In the genomic region with DNA sequence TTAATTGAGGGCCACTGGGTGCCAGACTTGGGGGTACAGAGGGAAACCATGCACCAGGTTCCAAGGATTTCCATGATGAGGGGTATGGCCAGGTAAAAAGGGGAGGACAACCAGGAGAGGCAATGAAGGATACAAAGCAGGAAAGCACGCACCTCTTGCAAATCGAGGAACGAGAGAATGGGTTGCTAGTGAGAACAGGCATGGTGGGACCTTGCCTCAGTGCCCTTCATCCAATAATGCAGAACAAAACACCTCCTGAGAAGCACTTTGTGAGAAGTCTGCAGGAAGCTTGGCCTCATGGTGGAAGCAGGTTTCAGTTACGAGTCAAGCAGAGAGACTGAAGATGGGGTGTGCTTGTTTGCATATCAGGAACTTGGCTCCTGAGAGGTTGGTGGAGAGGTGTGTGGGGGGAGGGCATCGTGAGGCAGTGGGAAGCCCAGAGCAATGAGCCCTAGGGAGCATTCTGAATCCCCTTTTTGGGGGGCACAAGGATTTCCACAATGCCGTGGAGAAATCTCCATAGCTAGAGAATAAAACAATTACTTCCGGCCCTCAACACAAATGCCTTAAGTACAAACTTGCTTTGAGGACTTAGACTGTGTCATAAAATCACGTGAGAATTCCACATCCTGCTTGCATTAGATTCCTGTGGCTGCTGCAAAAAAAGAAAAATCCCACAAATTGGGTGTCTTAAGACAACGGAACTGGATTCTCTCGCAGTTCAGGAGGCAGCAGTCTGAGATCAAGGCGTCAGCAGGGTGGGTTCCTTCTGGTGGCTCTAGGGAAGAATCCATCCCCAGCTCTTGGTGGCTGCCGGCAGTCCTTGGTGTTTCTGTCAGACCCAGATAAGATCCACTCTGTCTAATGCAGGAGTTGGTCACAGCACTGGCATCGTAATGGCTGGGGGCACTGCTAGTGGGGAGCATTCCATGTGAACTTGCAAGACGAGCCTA, we compare ENCODE assay signal across 7 cellular contexts. TPM values are rescaled to one million over a fixed set of nuclear protein-coding genes. Genes with fewer than 3 reads are reported as not detected.
DNase-seq lines count a peak whose midpoint lies in the region; ATAC-seq, FAIRE-seq and TF ChIP-seq lines count a peak whose summit lies in the region.

No MANE protein-coding gene starts in this region.

- no peaks in the 10 kb centered on the region for H3K36me3 ChIP-seq in OCI-LY7 (ENCODE audit: insufficient read depth, low read length)
- no peaks in the 10 kb centered on the region for H3K36me3 ChIP-seq in pancreas
- no peaks in the 10 kb centered on the region for H3K36me3 ChIP-seq in prostate gland

- no peak for TF ChIP-seq CTCF in OCI-LY7 (conservative IDR thresholded peaks at IDR 0.05; ENCODE audit: low read length)
- no peak for TF ChIP-seq CTCF in pancreas (IDR thresholded peaks at IDR 0.05)
- no peak for TF ChIP-seq CTCF in prostate gland (IDR thresholded peaks at IDR 0.05)

- ATAC-seq in esophagus mucosa (peak; percentile 44), pancreas (peak in 3 of 4 donors; percentile 35 to 67 (median 51)), GM18498 (IDR thresholded peaks at IDR 0.05; ENCODE audit: unreplicated experiment) (no peak), GM18517 (IDR thresholded peaks at IDR 0.05; ENCODE audit: unreplicated experiment) (no peak)

- no peak for FAIRE-seq in pancreas (lab: Jason Lieb, UNC)

- intact Hi-C loops in OCI-LY7 (cut with micrococcal nuclease; ENCODE audit: unreplicated experiment) = no loop called here
- intact Hi-C loops in pancreas (cut with DNase I) = no loop called here
- intact Hi-C loops in prostate gland (cut with DNase I) = no loop called here

- 28 to 32% methylated on average over 14 of the region's 14 CpGs for WGBS in pancreas, 2 donors
- WGBS in prostate gland = 28% methylated on average over 14 of the region's 14 CpGs

- no peaks in the 10 kb centered on the region for H4K20me1 ChIP-seq in OCI-LY7 (ENCODE audit: insufficient read depth, low read length)

- BruUV-seq in OCI-LY7 (replicated peaks; lab: Mats Ljungman, UMichigan) = no TSS peak

- H3K79me2 ChIP-seq in OCI-LY7 (ENCODE audit: insufficient read depth, low read depth, low read length) = no peaks in the 10 kb centered on the region

- no peaks in the 10 kb centered on the region for H3K9me2 ChIP-seq in OCI-LY7 (ENCODE audit: insufficient read depth, low read length)

- H3K4me1 ChIP-seq in OCI-LY7 (ENCODE audit: insufficient read depth, low read length, poor library complexity, severe bottlenecking) (no peaks in the 10 kb centered on the region), pancreas (no peaks in the 10 kb centered on the region), prostate gland (replicated peaks) (no peaks in the 10 kb centered on the region)

- peaks cover 0 to 6% (median 0%) of the 10 kb centered on the region in 4 donors for H3K27me3 ChIP-seq in pancreas
- H3K27me3 ChIP-seq in prostate gland (replicated peaks; ENCODE audit: insufficient read depth) = no peaks in the 10 kb centered on the region

- POLR2A ChIA-PET in OCI-LY7 (lab: Charles Lee) = no interaction called here

- H3K4me2 ChIP-seq in OCI-LY7 (ENCODE audit: low read length) = peak overlapping the region; percentile 43

- H2AFZ ChIP-seq in OCI-LY7 (ENCODE audit: low read length) = peak overlapping the region; percentile 35

- CTCF ChIA-PET in OCI-LY7 (lab: Charles Lee; ENCODE audit: unreplicated experiment) = no interaction called here

- H3K27ac ChIP-seq in OCI-LY7 (ENCODE audit: low read depth, low read length, poor library complexity, severe bottlenecking) (no peak overlapping the region), pancreas (no peak overlapping the region), prostate gland (no peak overlapping the region)

- H3K9me3 ChIP-seq in OCI-LY7 (ENCODE audit: low read length) = no peaks in the 10 kb centered on the region
- no peaks in the 10 kb centered on the region for H3K9me3 ChIP-seq in pancreas
- H3K9me3 ChIP-seq in prostate gland = no peaks in the 10 kb centered on the region

- H3K4me3 ChIP-seq in OCI-LY7 (ENCODE audit: low read depth, low read length, poor library complexity, severe bottlenecking) = no peak overlapping the region
- H3K4me3 ChIP-seq in pancreas = no peak overlapping the region
- H3K4me3 ChIP-seq in prostate gland = no peak overlapping the region

- no peak for TF ChIP-seq POLR2A in prostate gland (IDR thresholded peaks at IDR 0.05)

- DNase-seq in GF-D8 (lab: John Stamatoyannopoulos, UW) = peak; percentile 18
- peak; percentile 3 for DNase-seq in OCI-LY7 (ENCODE audit: low spot score)
- DNase-seq in pancreas = no peak
- no peak for DNase-seq in prostate gland (ENCODE audit: low spot score)

RNA-seq across cellular contexts. Expression of a gene that starts 54.9 kb away (rescaled TPM):
- not detected in 2 replicates for total RNA-seq in OCI-LY7 (2014; rRNA removed; shearing (Covaris generic))
- total RNA-seq in OCI-LY7 (2022) (not detected in 2 replicates), esophagus mucosa (39.6 TPM), pancreas (10 to 100 TPM; 20.6 to 85.6 (median 52.2) TPM), prostate gland (100 to 1,000 TPM; 103 to 119 TPM)
- 10 to 100 TPM; 14.4 to 17.3 TPM for polyA plus RNA-seq in pancreas

Comparison
In these comparisons a context has a peak if more than half of its experiments do, and no peak if none do; other contexts are left out.
1. DNase-seq: peak in GF-D8 (single experiment) and OCI-LY7 (single experiment); none in pancreas (0 of 6) and prostate gland (single experiment).
2. ATAC-seq: peak in esophagus mucosa (single experiment) and pancreas (3 of 4); none in GM18498 (single experiment) and GM18517 (single experiment).
3. RNA of a gene that starts 54.9 kb away (total RNA-seq): 103 to 119 TPM in prostate gland, 20.6 to 85.6 TPM in pancreas and 39.6 TPM in esophagus mucosa (single experiment); not detected in OCI-LY7; every median in the first group is over 10 times any median in the second.